Comparison of ENCODE assay signal across 8 cellular contexts in genomic region chr19:2273356-2274184, GRCh38. TPM values are rescaled to one million over a fixed set of nuclear protein-coding genes. Genes with fewer than 3 reads are reported as not detected.
DNase-seq lines count a peak whose midpoint lies in the region; ATAC-seq and TF ChIP-seq lines count a peak whose summit lies in the region.

No MANE protein-coding gene starts in this region.

- H3K27me3 ChIP-seq in ectodermal cell (ENCODE audit: control insufficient read depth, insufficient read depth, low read length, poor library complexity, severe bottlenecking): no peaks in the 10 kb centered on the region

- no peak for ATAC-seq in HG03571 (IDR thresholded peaks at IDR 0.05; ENCODE audit: unreplicated experiment)

- DNase-seq in Caki2 (ENCODE audit: low read depth) (peak; percentile 54), HFF-Myc (ENCODE audit: extremely low read depth, low read depth) (no peak), NCI-H526 (lab: John Stamatoyannopoulos, UW) (peak; percentile 66 to 83), medulla oblongata (ENCODE audit: extremely low spot score) (peak; percentile 51)
- DNase-seq in activated CD4-positive, alpha-beta T cell treated with anti-CD3 and anti-CD28 coated beads, Interleukin-2, amount 50 U/mL, for 4 hours: peak; percentile 53 to 56
- peak; percentile 63 for DNase-seq in stimulated activated CD8-positive, alpha-beta memory T cell treated with anti-CD3 and anti-CD28 coated beads, Interleukin-15, amount 100 ng/mL, for 24 hours (ENCODE audit: low read depth)

- in situ Hi-C loops in Caki2 (cut with HindIII; ENCODE audit: low pct_unique_long_range_greater_than_20kb, low sequenced_read_pairs): no loop called here

- H3K4me3 ChIP-seq in HFF-Myc (replicated peaks; ENCODE audit: low read depth, low read length) (peak overlapping the region; percentile 98), ectodermal cell (ENCODE audit: insufficient read depth, low read depth, low read length) (peak overlapping the region; percentile 25)

- peak; percentile 95 for TF ChIP-seq CTCF in HFF-Myc (IDR thresholded peaks at IDR 0.05; ENCODE audit: low read depth, low read length, missing control alignments)

- peaks cover 11% of the 10 kb centered on the region for H3K4me1 ChIP-seq in ectodermal cell (ENCODE audit: control insufficient read depth, insufficient read depth, low read length)

- no peaks in the 10 kb centered on the region for H3K9me3 ChIP-seq in ectodermal cell (ENCODE audit: control insufficient read depth, low read length)

- H3K27ac ChIP-seq in ectodermal cell (ENCODE audit: insufficient read depth, low read depth, low read length, poor library complexity, severe bottlenecking): peak overlapping the region; percentile 22

- WGBS in ectodermal cell, 2 experiments: 17 to 18% methylated on average over 45 of the region's 45 CpGs

- H3K36me3 ChIP-seq in ectodermal cell (ENCODE audit: control insufficient read depth, insufficient read depth, low read length): peaks cover 6% of the 10 kb centered on the region

RNA-seq across cellular contexts. Expression of gene PEAK3, which starts 8.4 kb away (rescaled TPM):
- total RNA-seq in Caki2 (2014; rRNA removed; shearing (Covaris generic); ENCODE audit: low replicate concordance): not detected in 2 replicates
- polyA plus RNA-seq in ectodermal cell (2013, experiment 1 of 4): not detected
- not detected for polyA plus RNA-seq in ectodermal cell (2013, experiment 2 of 4)
- polyA plus RNA-seq in ectodermal cell (2013, experiment 3 of 4): not detected
- polyA plus RNA-seq in ectodermal cell (2013, experiment 4 of 4): not detected

RNA-seq across cellular contexts. Expression of gene JSRP1, which starts 17.4 kb away (rescaled TPM):
- not detected in 2 replicates for total RNA-seq in Caki2 (2014; rRNA removed; shearing (Covaris generic); ENCODE audit: low replicate concordance)
- not detected for polyA plus RNA-seq in ectodermal cell (2013, experiment 1 of 4)
- polyA plus RNA-seq in ectodermal cell (2013, experiment 2 of 4): not detected
- not detected for polyA plus RNA-seq in ectodermal cell (2013, experiment 3 of 4)
- not detected for polyA plus RNA-seq in ectodermal cell (2013, experiment 4 of 4)

RNA-seq across cellular contexts. Expression of gene AMH, which starts 24.4 kb away (rescaled TPM):
- 3.0 and 11.7 TPM in 2 replicates for total RNA-seq in Caki2 (2014; rRNA removed; shearing (Covaris generic); ENCODE audit: low replicate concordance)
- 10.0 TPM for polyA plus RNA-seq in ectodermal cell (2013, experiment 1 of 4)
- polyA plus RNA-seq in ectodermal cell (2013, experiment 2 of 4): 7.4 TPM
- polyA plus RNA-seq in ectodermal cell (2013, experiment 3 of 4): 4.4 TPM
- 6.0 TPM for polyA plus RNA-seq in ectodermal cell (2013, experiment 4 of 4)

RNA-seq across cellular contexts. Expression of gene LINGO3, which starts 34.4 kb away (rescaled TPM):
- total RNA-seq in Caki2 (2014; rRNA removed; shearing (Covaris generic); ENCODE audit: low replicate concordance): not detected in 2 replicates
- 0.46 TPM for polyA plus RNA-seq in ectodermal cell (2013, experiment 1 of 4)
- 0.87 TPM for polyA plus RNA-seq in ectodermal cell (2013, experiment 2 of 4)
- polyA plus RNA-seq in ectodermal cell (2013, experiment 3 of 4): 1.2 TPM
- polyA plus RNA-seq in ectodermal cell (2013, experiment 4 of 4): 1.2 TPM

RNA-seq across cellular contexts. Expression of gene SF3A2, which starts 36.9 kb away (rescaled TPM):
- 9.9 and 23.2 TPM in 2 replicates for total RNA-seq in Caki2 (2014; rRNA removed; shearing (Covaris generic); ENCODE audit: low replicate concordance)
- 126 TPM for polyA plus RNA-seq in ectodermal cell (2013, experiment 1 of 4)
- 121 TPM for polyA plus RNA-seq in ectodermal cell (2013, experiment 2 of 4)
- polyA plus RNA-seq in ectodermal cell (2013, experiment 3 of 4): 127 TPM
- 127 TPM for polyA plus RNA-seq in ectodermal cell (2013, experiment 4 of 4)
